8 cellular contexts compared by ENCODE assay signal in genomic region chr17:44199553-44200477, GRCh38. TPM values are rescaled to one million over a fixed set of nuclear protein-coding genes. Genes with fewer than 3 reads are reported as not detected.
DNase-seq lines count a peak whose midpoint lies in the region; ATAC-seq and TF ChIP-seq lines count a peak whose summit lies in the region.

ATXN7L3 (minus strand) TSS chr17:44199884; CDS start chr17:44198070, 1,814 bp downstream.

- peak within 1 kb of the TSS; percentile 98 for H3K9ac ChIP-seq in DND-41 (ENCODE audit: low read depth, low read length)
- H3K9ac ChIP-seq in GM23248, result peak within 1 kb of the TSS; percentile 89

- POLR2A ChIA-PET in naive thymus-derived CD8-positive, alpha-beta T cell (lab: Charles Lee), result interaction anchor here (1.0 to 11.1 kb wide), 8 partner anchors 13 to 304 kb away, joined by 3 to 367 read pairs (median 6); partner anchors contain the start of genes GPATCH8, HDAC5, SLC25A39 and TMUB2

- H3F3A ChIP-seq in GM23248 (ENCODE audit: insufficient read depth), result peaks cover 44% of the 10 kb centered on the region

- in situ Hi-C loops in GM23248 (cut with MboI), result loop anchor here (25.0 kb wide), 2 partner anchors 337 to 437 kb away; no protein-coding TSS in a partner anchor

- H3K4me2 ChIP-seq in DND-41 (ENCODE audit: insufficient read depth, low read length) (peak within 1 kb of the TSS; percentile 97), GM23248 (ENCODE audit: unreplicated experiment) (peak within 1 kb of the TSS; percentile 96)

- peaks cover 44% of the 10 kb centered on the region for H3K79me2 ChIP-seq in DND-41 (ENCODE audit: insufficient read depth, low read length)
- peaks cover 29% of the 10 kb centered on the region for H3K79me2 ChIP-seq in GM23248 (ENCODE audit: insufficient read depth)

- ATAC-seq in DND-41 (ENCODE audit: insufficient read depth, low read depth), result peak; percentile 79
- ATAC-seq in naive thymus-derived CD8-positive, alpha-beta T cell, result peak; percentile 77 to 81
- peak; percentile 80 to 83 for ATAC-seq in stimulated activated naive B cell treated with anti-CD40 and anti-IgM and Interleukin-4, amounts not matched to agents 10 μg/mL and 1 μg/mL and 100 μg/mL, for 72 hours (replicated peaks)

- H3K36me3 Mint-ChIP-seq in naive thymus-derived CD8-positive, alpha-beta T cell, result peaks cover 0 to 31% (median 2%) of the 10 kb centered on the region in 3 donors
- H3K36me3 Mint-ChIP-seq in stimulated activated naive B cell treated with anti-CD40 and anti-IgM and Interleukin-4, amounts not matched to agents 10 μg/mL and 1 μg/mL and 100 μg/mL, for 72 hours, result peaks cover 23 to 31% of the 10 kb centered on the region in 2 donors

- no peaks in the 10 kb centered on the region for H3K9me2 ChIP-seq in GM23248 (ENCODE audit: insufficient read depth)

- H3K27ac ChIP-seq in DND-41 (ENCODE audit: low read length), result peak within 1 kb of the TSS; percentile 93
- peak within 1 kb of the TSS; percentile 88 for H3K27ac ChIP-seq in GM23248

- no peak for TF ChIP-seq CTCF in DND-41 (IDR thresholded peaks at IDR 0.05; ENCODE audit: borderline replicate concordance, extremely low read depth, low read length, poor library complexity, severe bottlenecking)
- no peak for TF ChIP-seq CTCF in LNCaP clone FGC (IDR thresholded peaks at IDR 0.05; ENCODE audit: control insufficient read depth, extremely low read depth, insufficient read depth)

- no peaks in the 10 kb centered on the region for H3K9me3 ChIP-seq in DND-41 (ENCODE audit: insufficient read depth, low read length, severe bottlenecking)
- H3K9me3 ChIP-seq in GM23248 (ENCODE audit: low read depth), result no peaks in the 10 kb centered on the region

- H2AFZ ChIP-seq in DND-41 (ENCODE audit: low read depth, low read length) (peak within 1 kb of the TSS; percentile 84), GM23248 (peak within 1 kb of the TSS; percentile 78)

- H3K36me3 ChIP-seq in DND-41 (ENCODE audit: insufficient read depth, low read length) (peaks cover 30% of the 10 kb centered on the region), GM23248 (ENCODE audit: low read depth) (peaks cover 11% of the 10 kb centered on the region; the same call in 1 of the 2 replicates)

- peak within 1 kb of the TSS; percentile 86 to 99 (median 95) for H3K27ac Mint-ChIP-seq in naive thymus-derived CD8-positive, alpha-beta T cell
- H3K27ac Mint-ChIP-seq in stimulated activated naive B cell treated with anti-CD40 and anti-IgM and Interleukin-4, amounts not matched to agents 10 μg/mL and 1 μg/mL and 100 μg/mL, for 72 hours, result peak within 1 kb of the TSS; percentile 99

- no peaks in the 10 kb centered on the region for H3K27me3 Mint-ChIP-seq in naive thymus-derived CD8-positive, alpha-beta T cell
- H3K27me3 Mint-ChIP-seq in stimulated activated naive B cell treated with anti-CD40 and anti-IgM and Interleukin-4, amounts not matched to agents 10 μg/mL and 1 μg/mL and 100 μg/mL, for 72 hours, result no peaks in the 10 kb centered on the region

- H3K9me3 Mint-ChIP-seq in naive thymus-derived CD8-positive, alpha-beta T cell, result no peaks in the 10 kb centered on the region
- H3K9me3 Mint-ChIP-seq in stimulated activated naive B cell treated with anti-CD40 and anti-IgM and Interleukin-4, amounts not matched to agents 10 μg/mL and 1 μg/mL and 100 μg/mL, for 72 hours, result no peaks in the 10 kb centered on the region

- H3K4me1 Mint-ChIP-seq in naive thymus-derived CD8-positive, alpha-beta T cell, result peaks cover 39 to 59% (median 48%) of the 10 kb centered on the region in 4 donors
- H3K4me1 Mint-ChIP-seq in stimulated activated naive B cell treated with anti-CD40 and anti-IgM and Interleukin-4, amounts not matched to agents 10 μg/mL and 1 μg/mL and 100 μg/mL, for 72 hours, result peaks cover 35 to 57% of the 10 kb centered on the region in 2 donors

- H3K4me3 Mint-ChIP-seq in naive thymus-derived CD8-positive, alpha-beta T cell, result peak within 1 kb of the TSS; percentile 85 to 96 (median 90)
- peak within 1 kb of the TSS; percentile 95 to 98 for H3K4me3 Mint-ChIP-seq in stimulated activated naive B cell treated with anti-CD40 and anti-IgM and Interleukin-4, amounts not matched to agents 10 μg/mL and 1 μg/mL and 100 μg/mL, for 72 hours

- H3K27me3 ChIP-seq in DND-41 (ENCODE audit: insufficient read depth, low read length, poor library complexity) (no peaks in the 10 kb centered on the region), GM23248 (replicated peaks; ENCODE audit: insufficient read depth) (no peaks in the 10 kb centered on the region)

- WGBS in GM23248 (ENCODE audit: low coverage in 1 of 2, low lambda C conversion rate in 2 of 2, missing lambda C conversion rate in 2 of 2), 2 experiments, result 1 to 20% methylated on average over 1 to 108 of the region's 126 CpGs

- peaks cover 36% of the 10 kb centered on the region for H3K4me1 ChIP-seq in DND-41 (ENCODE audit: insufficient read depth, low read length)
- H3K4me1 ChIP-seq in GM23248 (ENCODE audit: insufficient read depth), result peaks cover 24% of the 10 kb centered on the region

- peak within 1 kb of the TSS; percentile 74 to 88 for H3K4me3 ChIP-seq in DND-41 (ENCODE audit: low read depth in 1 of 2, low read length in 2 of 2)
- peak within 1 kb of the TSS; percentile 89 for H3K4me3 ChIP-seq in GM23248
- H3K4me3 ChIP-seq in LNCaP clone FGC (ENCODE audit: low read depth, low read length), result peak within 1 kb of the TSS; percentile 63

- DNase-seq in DND-41 (peak; percentile 100), GM23248 (peak; percentile 100), LNCaP clone FGC (ENCODE audit: low read depth) (peak; percentile 75), RPMI8226 (peak; percentile 99), fibroblast of gingiva (ENCODE audit: low read depth) (peak; percentile 99)
- DNase-seq in activated T-helper 1 cell treated with anti-CD3 and anti-CD28 coated beads, Interleukin-2, amount 50 U/mL, for 16 hours (ENCODE audit: low read depth in 1 of 2, low spot score in 1 of 2), result peak; percentile 99 to 100
- peak; percentile 91 to 100 (median 98) for DNase-seq in naive thymus-derived CD8-positive, alpha-beta T cell
- DNase-seq in stimulated activated naive B cell treated with anti-CD40 and anti-IgM and Interleukin-4, amounts not matched to agents 10 μg/mL and 1 μg/mL and 100 μg/mL, for 72 hours, result peak; percentile 98

- H4K20me1 ChIP-seq in DND-41 (ENCODE audit: insufficient read depth, low read length) (peaks cover 19% of the 10 kb centered on the region), GM23248 (ENCODE audit: insufficient read depth) (no peaks in the 10 kb centered on the region)

RNA-seq across cellular contexts. Expression of gene ATXN7L3, which starts in this region (rescaled TPM):
- 48.2 and 60.4 TPM in 2 replicates for total RNA-seq in GM23248 (2014; rRNA removed; shearing (Covaris generic))
- polyA plus RNA-seq in GM23248 (2016; fragmentation: Nextera tagmentation; extraction: Ambion mirVana), result 9.8 and 10.0 TPM in 2 replicates
- total RNA-seq in naive thymus-derived CD8-positive, alpha-beta T cell, result 100 to 1,000 TPM; 125 TPM
- polyA plus RNA-seq in naive thymus-derived CD8-positive, alpha-beta T cell, result 10 to 100 TPM in 2 of 3 donors, 1 to 10 TPM in 1; 9.3 to 14.2 (median 10.6) TPM

Comparison
In these comparisons a context has a peak if more than half of its experiments do, and no peak if none do; other contexts are left out.
1. Peak in every context shown above with its lines: DNase-seq, ATAC-seq, H3K4me3 ChIP-seq and H3K27ac ChIP-seq.